ENCODE assay signal across 24 cellular contexts in genomic region chr11:41283196-41283930, GRCh38.
DNase-seq lines count a peak whose midpoint lies in the region; FAIRE-seq and TF ChIP-seq lines count a peak whose summit lies in the region.
"Had no signal": no experiment of that assay in that cellular context is flagged by ENCODE, and none has a peak within 500 bp of the region (broad histone marks: within the 10 kb centered on the region; RNA-seq: fewer than 3 reads in every experiment).

No MANE protein-coding gene starts in this region.

- no peak for TF ChIP-seq EP300 in neural cell (conservative IDR thresholded peaks at IDR 0.05; ENCODE audit: poor library complexity, severe bottlenecking)

- H3K9me3 Mint-ChIP-seq in astrocyte (ENCODE audit: unreplicated experiment) = no peaks in the 10 kb centered on the region
- H3K9me3 Mint-ChIP-seq: IgD-negative memory B cell had no signal

- TF ChIP-seq RAD21 in neural cell (conservative IDR thresholded peaks at IDR 0.05) = no peak

- no peaks in the 10 kb centered on the region for H3K27me3 Mint-ChIP-seq in astrocyte (ENCODE audit: low read depth, unreplicated experiment)
- H3K27me3 Mint-ChIP-seq: CD4-positive, CD25-positive, alpha-beta regulatory T cell; IgD-negative memory B cell had no signal

- H3K27me3 ChIP-seq in astrocyte (ENCODE audit: insufficient read depth, low read length) (no peaks in the 10 kb centered on the region), neural cell (ENCODE audit: insufficient read depth, low read depth, low read length) (no peaks in the 10 kb centered on the region)

- peak overlapping the region; percentile 13 for H2AFZ ChIP-seq in astrocyte (ENCODE audit: low read depth, low read length)
- no peak overlapping the region for H2AFZ ChIP-seq in neural cell (ENCODE audit: low read depth, low read length)

- no peaks in the 10 kb centered on the region for H3K79me2 ChIP-seq in astrocyte (ENCODE audit: insufficient read depth, low read length)
- H3K79me2 ChIP-seq in neural cell (replicated peaks; ENCODE audit: insufficient read depth, low read length) = no peaks in the 10 kb centered on the region

- H3K9me2 ChIP-seq in neural cell (ENCODE audit: insufficient read depth, low read length) = no peaks in the 10 kb centered on the region

- H3K27ac ChIP-seq in astrocyte (ENCODE audit: low read depth, low read length) = peak overlapping the region; percentile 41
- no peak overlapping the region for H3K27ac ChIP-seq in neural cell (ENCODE audit: low read length)
- H3K27ac ChIP-seq: HL-60, KMS-11, SJSA1 had no signal

- H3K36me3 Mint-ChIP-seq in astrocyte (ENCODE audit: low read depth, unreplicated experiment) = no peaks in the 10 kb centered on the region
- H3K36me3 Mint-ChIP-seq: CD4-positive, CD25-positive, alpha-beta regulatory T cell; IgD-negative memory B cell had no signal

- H3K27ac Mint-ChIP-seq in astrocyte (ENCODE audit: unreplicated experiment) = no peak overlapping the region
- H3K27ac Mint-ChIP-seq: CD4-positive, CD25-positive, alpha-beta regulatory T cell; IgD-negative memory B cell had no signal

- H3K4me3 ChIP-seq in astrocyte (ENCODE audit: insufficient read depth, low read depth, low read length) (no peak overlapping the region), neural cell (ENCODE audit: low read length) (no peak overlapping the region)
- H3K4me3 ChIP-seq: SJSA1 had no signal

- peaks cover 31% of the 10 kb centered on the region for H3K4me1 Mint-ChIP-seq in astrocyte (ENCODE audit: low read depth, unreplicated experiment)
- H3K4me1 Mint-ChIP-seq: CD4-positive, CD25-positive, alpha-beta regulatory T cell; IgD-negative memory B cell had no signal

- H3K36me3 ChIP-seq in astrocyte (ENCODE audit: insufficient read depth, low read length) = no peaks in the 10 kb centered on the region
- no peaks in the 10 kb centered on the region for H3K36me3 ChIP-seq in neural cell (ENCODE audit: insufficient read depth, low read length)
- H3K36me3 ChIP-seq: SJSA1 had no signal

- peaks cover 27% of the 10 kb centered on the region for H3K4me1 ChIP-seq in astrocyte (ENCODE audit: insufficient read depth, low read length)
- H3K4me1 ChIP-seq: SJSA1 had no signal

- TF ChIP-seq CTCF in astrocyte (IDR thresholded peaks at IDR 0.05; ENCODE audit: insufficient read depth, low read depth, low read length) (no peak), neural cell (IDR thresholded peaks at IDR 0.05; ENCODE audit: poor library complexity, severe bottlenecking) (no peak)

- no peaks in the 10 kb centered on the region for H3F3A ChIP-seq in neural cell (ENCODE audit: insufficient read depth, low read length, poor library complexity, severe bottlenecking)

- H3K9ac ChIP-seq in astrocyte (ENCODE audit: low read length) (peak overlapping the region; percentile 12), neural cell (ENCODE audit: low read length) (no peak overlapping the region)
- H3K9ac ChIP-seq: KMS-11 had no signal

- H3K4me2 ChIP-seq in astrocyte (ENCODE audit: low read length) (peak overlapping the region; percentile 53), neural cell (ENCODE audit: low read length) (peak overlapping the region; percentile 27)
- H3K4me2 ChIP-seq: KMS-11 had no signal

- DNase-seq in NCI-H146 (lab: John Stamatoyannopoulos, UW) (peak; percentile 33), NCI-H146 treated with DMSO at 0.1 percent for 48 hours (lab: John Stamatoyannopoulos, UW; ENCODE audit: unreplicated experiment) (no peak), astrocyte (ENCODE audit: low read depth) (peak; percentile 32), DMS153 treated with DMSO at 0.1 percent for 48 hours (lab: John Stamatoyannopoulos, UW; ENCODE audit: unreplicated experiment) (no peak)
- no peak for DNase-seq in activated CD4-positive, alpha-beta T cell treated with anti-CD3 and anti-CD28 coated beads for 4 hours
- no peak for DNase-seq in stimulated activated CD4-positive, alpha-beta T cell treated with anti-CD3 and anti-CD28 coated beads, Interleukin-15, amount 100 ng/mL, for 24 hours
- DNase-seq: 8988T; ACHN; CD4-positive, CD25-positive, alpha-beta regulatory T cell; DMS153; NCI-H1092; NCI-H1436; NCI-H2029; NCI-H446; NCI-H524 treated with DMSO at 0.1 percent for 48 hours; NCI-H82; OCI-M1 had no signal

- no peaks in the 10 kb centered on the region for H4K20me1 ChIP-seq in astrocyte (ENCODE audit: insufficient read depth, low read length)
- no peaks in the 10 kb centered on the region for H4K20me1 ChIP-seq in neural cell (ENCODE audit: insufficient read depth)

- H3K9me3 ChIP-seq in astrocyte (ENCODE audit: insufficient read depth, low read depth, low read length) (no peaks in the 10 kb centered on the region), neural cell (ENCODE audit: low read length) (no peaks in the 10 kb centered on the region)
- H3K9me3 ChIP-seq: SJSA1 had no signal

- no peak for FAIRE-seq in astrocyte (lab: Jason Lieb, UNC)
- FAIRE-seq: GM19239, H1 had no signal

- H3K4me3 Mint-ChIP-seq in astrocyte (ENCODE audit: unreplicated experiment) = no peak overlapping the region
- H3K4me3 Mint-ChIP-seq: CD4-positive, CD25-positive, alpha-beta regulatory T cell; IgD-negative memory B cell had no signal

TF ChIP-seq in neural cell, 6 proteins besides CTCF, POLR2A, EP300 and RAD21:
- no peak for TF ChIP-seq TAF1 (IDR thresholded peaks at IDR 0.05; ENCODE audit: low read depth)
- TF ChIP-seq MXI1 (conservative IDR thresholded peaks at IDR 0.05; ENCODE audit: poor library complexity, severe bottlenecking) = no peak
- no peak for TF ChIP-seq SMC3 (conservative IDR thresholded peaks at IDR 0.05; ENCODE audit: poor library complexity)
- TF ChIP-seq EZH2 (IDR thresholded peaks at IDR 0.05; ENCODE audit: borderline replicate concordance, insufficient read depth, low read length, poor library complexity, severe bottlenecking) = no peak
- TF ChIP-seq, protein P1, sequence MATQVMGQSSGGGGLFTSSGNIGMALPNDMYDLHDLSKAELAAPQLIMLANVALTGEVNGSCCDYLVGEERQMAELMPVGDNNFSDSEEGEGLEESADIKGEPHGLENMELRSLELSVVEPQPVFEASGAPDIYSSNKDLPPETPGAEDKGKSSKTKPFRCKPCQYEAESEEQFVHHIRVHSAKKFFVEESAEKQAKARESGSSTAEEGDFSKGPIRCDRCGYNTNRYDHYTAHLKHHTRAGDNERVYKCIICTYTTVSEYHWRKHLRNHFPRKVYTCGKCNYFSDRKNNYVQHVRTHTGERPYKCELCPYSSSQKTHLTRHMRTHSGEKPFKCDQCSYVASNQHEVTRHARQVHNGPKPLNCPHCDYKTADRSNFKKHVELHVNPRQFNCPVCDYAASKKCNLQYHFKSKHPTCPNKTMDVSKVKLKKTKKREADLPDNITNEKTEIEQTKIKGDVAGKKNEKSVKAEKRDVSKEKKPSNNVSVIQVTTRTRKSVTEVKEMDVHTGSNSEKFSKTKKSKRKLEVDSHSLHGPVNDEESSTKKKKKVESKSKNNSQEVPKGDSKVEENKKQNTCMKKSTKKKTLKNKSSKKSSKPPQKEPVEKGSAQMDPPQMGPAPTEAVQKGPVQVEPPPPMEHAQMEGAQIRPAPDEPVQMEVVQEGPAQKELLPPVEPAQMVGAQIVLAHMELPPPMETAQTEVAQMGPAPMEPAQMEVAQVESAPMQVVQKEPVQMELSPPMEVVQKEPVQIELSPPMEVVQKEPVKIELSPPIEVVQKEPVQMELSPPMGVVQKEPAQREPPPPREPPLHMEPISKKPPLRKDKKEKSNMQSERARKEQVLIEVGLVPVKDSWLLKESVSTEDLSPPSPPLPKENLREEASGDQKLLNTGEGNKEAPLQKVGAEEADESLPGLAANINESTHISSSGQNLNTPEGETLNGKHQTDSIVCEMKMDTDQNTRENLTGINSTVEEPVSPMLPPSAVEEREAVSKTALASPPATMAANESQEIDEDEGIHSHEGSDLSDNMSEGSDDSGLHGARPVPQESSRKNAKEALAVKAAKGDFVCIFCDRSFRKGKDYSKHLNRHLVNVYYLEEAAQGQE (IDR thresholded peaks at IDR 0.05; ENCODE audit: borderline replicate concordance) = no peak
- no peak for TF ChIP-seq POLR2AphosphoS5 (IDR thresholded peaks at IDR 0.05)

Comparison
In these comparisons a context has a peak if more than half of its experiments do, and no peak if none do; other contexts are left out.
1. DNase-seq: peak in NCI-H146 (single experiment) and astrocyte (single experiment); none in NCI-H146 treated with DMSO at 0.1 percent for 48 hours (single experiment), activated CD4-positive, alpha-beta T cell treated with anti-CD3 and anti-CD28 coated beads for 4 hours (0 of 2), stimulated activated CD4-positive, alpha-beta T cell treated with anti-CD3 and anti-CD28 coated beads, Interleukin-15, amount 100 ng/mL, for 24 hours (single experiment) and DMS153 treated with DMSO at 0.1 percent for 48 hours (single experiment).